37 cellular contexts compared by ENCODE assay signal in genomic region chr11:129366737-129367597, GRCh38. TPM values are rescaled to one million over a fixed set of nuclear protein-coding genes. Genes with fewer than 3 reads are reported as not detected.
"Had no signal": no experiment of that assay in that cellular context is flagged by ENCODE, and none has a peak within 500 bp of the region (broad histone marks: within the 10 kb centered on the region; RNA-seq: fewer than 3 reads in every experiment).

No MANE protein-coding gene starts in this region.

- H3K9me3 ChIP-seq: Peyer's patch had no signal

- H3K36me3 ChIP-seq: Peyer's patch, WERI-Rb-1 had no signal

- DNase-seq: activated CD4-positive, alpha-beta memory T cell treated with anti-CD3 and anti-CD28 coated beads, Interleukin-2, amount 10 ng/mL, durations not matched to agents 7 days and 5 days; activated CD4-positive, alpha-beta T cell treated with anti-CD3 and anti-CD28 coated beads for 1 hour; activated CD4-positive, alpha-beta T cell treated with anti-CD3 and anti-CD28 coated beads for 48 hours; activated CD4-positive, CD25-positive, alpha-beta regulatory T cell; activated CD8-positive, alpha-beta memory T cell treated with anti-CD3 and anti-CD28 coated beads for 24 hours; activated CD8-positive, alpha-beta memory T cell treated with anti-CD3 and anti-CD28 coated beads, Interleukin-2, amount 10 ng/mL, durations not matched to agents 7 days and 5 days; activated CD8-positive, alpha-beta memory T cell treated with anti-CD3 and anti-CD28 coated beads, Interleukin-2, amount 50 U/mL, for 48 hours; activated effector memory CD4-positive, alpha-beta T cell treated with Interleukin-2 at 50 U/mL for 16 hours; activated naive CD4-positive, alpha-beta T cell treated with anti-CD3 and anti-CD28 coated beads, Interleukin-2, amount 10 ng/mL, durations not matched to agents 7 days and 5 days; activated naive CD8-positive, alpha-beta T cell treated with anti-CD3 and anti-CD28 coated beads, Interleukin-2, amount 50 U/mL, for 24 hours; activated T-cell treated with anti-CD3 and anti-CD28 coated beads, Interleukin-2, amount 50 U/mL, for 48 hours; anterior cingulate cortex; central memory CD4-positive, alpha-beta T cell; KG1; MM.1S; MV-4-11; NCI-H1092; NCI-H1436; NCI-H1694; NCI-H1930; NCI-H2081 treated with DMSO at 0.1 percent for 48 hours; NCI-H226; NCI-H446 treated with DMSO at 0.1 percent for 48 hours; NCI-H524; Peyer's patch; RPMI8226; SIG-M5; T-helper 1 cell; T-helper 2 cell; T-helper 9 cell; WERI-Rb-1 had no signal

- ATAC-seq: activated CD8-positive, alpha-beta memory T cell treated with anti-CD3 and anti-CD28 coated beads, Interleukin-2, amount 10 ng/mL, durations not matched to agents 7 days and 5 days; activated naive CD8-positive, alpha-beta T cell treated with anti-CD3 and anti-CD28 coated beads, Interleukin-2, amount 50 U/mL, for 24 hours; SK-N-SH treated with all-trans-retinoic acid at 6 μM for 48 hours had no signal

- H3K4me3 ChIP-seq: Peyer's patch had no signal

- H3K4me1 Mint-ChIP-seq: activated CD8-positive, alpha-beta memory T cell treated with anti-CD3 and anti-CD28 coated beads, Interleukin-2, amount 10 ng/mL, durations not matched to agents 7 days and 5 days; activated naive CD4-positive, alpha-beta T cell treated with anti-CD3 and anti-CD28 coated beads, Interleukin-2, amount 10 ng/mL, durations not matched to agents 7 days and 5 days had no signal

- H3K36me3 Mint-ChIP-seq: activated CD8-positive, alpha-beta memory T cell treated with anti-CD3 and anti-CD28 coated beads, Interleukin-2, amount 10 ng/mL, durations not matched to agents 7 days and 5 days; activated naive CD4-positive, alpha-beta T cell treated with anti-CD3 and anti-CD28 coated beads, Interleukin-2, amount 10 ng/mL, durations not matched to agents 7 days and 5 days; activated naive CD8-positive, alpha-beta T cell; brain had no signal

- H3K27ac ChIP-seq: WERI-Rb-1 had no signal

- H3K4me3 Mint-ChIP-seq: activated CD4-positive, alpha-beta memory T cell treated with anti-CD3 and anti-CD28 coated beads, Interleukin-2, amount 10 ng/mL, durations not matched to agents 7 days and 5 days; activated CD8-positive, alpha-beta memory T cell treated with anti-CD3 and anti-CD28 coated beads, Interleukin-2, amount 10 ng/mL, durations not matched to agents 7 days and 5 days; activated naive CD4-positive, alpha-beta T cell treated with anti-CD3 and anti-CD28 coated beads, Interleukin-2, amount 10 ng/mL, durations not matched to agents 7 days and 5 days; activated naive CD8-positive, alpha-beta T cell; activated naive CD8-positive, alpha-beta T cell treated with anti-CD3 and anti-CD28 coated beads, Interleukin-2, amount 50 U/mL, for 24 hours; brain had no signal

- H3K27ac Mint-ChIP-seq: activated CD4-positive, alpha-beta memory T cell treated with anti-CD3 and anti-CD28 coated beads, Interleukin-2, amount 10 ng/mL, durations not matched to agents 7 days and 5 days; activated CD8-positive, alpha-beta memory T cell treated with anti-CD3 and anti-CD28 coated beads, Interleukin-2, amount 10 ng/mL, durations not matched to agents 7 days and 5 days; activated naive CD4-positive, alpha-beta T cell treated with anti-CD3 and anti-CD28 coated beads, Interleukin-2, amount 10 ng/mL, durations not matched to agents 7 days and 5 days; activated naive CD8-positive, alpha-beta T cell; activated naive CD8-positive, alpha-beta T cell treated with anti-CD3 and anti-CD28 coated beads, Interleukin-2, amount 50 U/mL, for 24 hours; brain had no signal

- H3K9me3 Mint-ChIP-seq: activated CD4-positive, alpha-beta memory T cell treated with anti-CD3 and anti-CD28 coated beads, Interleukin-2, amount 10 ng/mL, durations not matched to agents 7 days and 5 days; activated naive CD4-positive, alpha-beta T cell treated with anti-CD3 and anti-CD28 coated beads, Interleukin-2, amount 10 ng/mL, durations not matched to agents 7 days and 5 days; activated naive CD8-positive, alpha-beta T cell treated with anti-CD3 and anti-CD28 coated beads, Interleukin-2, amount 50 U/mL, for 24 hours had no signal

- H3K27me3 ChIP-seq: Peyer's patch had no signal

RNA-seq across cellular contexts. Expression of gene BARX2, which starts 8.7 kb away (rescaled TPM):
- total RNA-seq: activated CD4-positive, alpha-beta memory T cell treated with anti-CD3 and anti-CD28 coated beads, Interleukin-2, amount 10 ng/mL, durations not matched to agents 7 days and 5 days; cerebellum; LHCN-M2; SK-MEL-5 had no signal
